ENCODE assay signal across 11 cellular contexts in genomic region chr16:1552129-1552528, GRCh38.
"Had no signal": no experiment of that assay in that cellular context is flagged by ENCODE, and none has a peak within 500 bp of the region (broad histone marks: within the 10 kb centered on the region; RNA-seq: fewer than 3 reads in every experiment).

No MANE protein-coding gene starts in this region.

- H3K36me3 ChIP-seq: neural progenitor cell, ovary had no signal

- H3K4me3 ChIP-seq: dorsolateral prefrontal cortex, esophagus muscularis mucosa, neural progenitor cell, ovary, vagina had no signal

- H3K27ac ChIP-seq: neural progenitor cell, ovary, vagina had no signal

- H3K4me3 Mint-ChIP-seq: neural progenitor cell had no signal

- H3K27me3 ChIP-seq: dorsolateral prefrontal cortex, esophagus muscularis mucosa, neural progenitor cell, ovary, vagina had no signal

- H3K27ac Mint-ChIP-seq: neural progenitor cell had no signal

- H3K4me1 ChIP-seq: neural progenitor cell had no signal

- H3K4me2 ChIP-seq: neural progenitor cell had no signal

- H3K4me1 Mint-ChIP-seq: neural progenitor cell had no signal

- H3K9me3 Mint-ChIP-seq: neural progenitor cell had no signal

- H2AFZ ChIP-seq: neural progenitor cell had no signal

- DNase-seq: activated CD4-positive, alpha-beta T cell treated with anti-CD3 and anti-CD28 coated beads, Interleukin-2, amount 50 U/mL, for 48 hours; activated CD8-positive, alpha-beta memory T cell treated with anti-CD3 and anti-CD28 coated beads, Interleukin-2, amount 50 U/mL, for 48 hours; activated naive CD4-positive, alpha-beta T cell treated with anti-CD3 and anti-CD28 coated beads, Interleukin-2, amount 50 U/mL, for 16 hours; anterior cingulate cortex; dorsolateral prefrontal cortex; foreskin fibroblast; ovary; stimulated activated CD4-positive, alpha-beta T cell treated with anti-CD3 and anti-CD28 coated beads, Interleukin-4, amount 100 ng/mL, for 1 hour had no signal

- H3K9me3 ChIP-seq: esophagus muscularis mucosa, ovary, vagina had no signal
